In genomic region chr17:32136856-32137255, GRCh38 we compare ENCODE assay signal across 2 cellular contexts.
TF ChIP-seq lines count a peak whose summit lies in the region.

No MANE protein-coding gene starts in this region.

TF ChIP-seq in IMR-90, 13 proteins besides CTCF, POLR2A, EP300 and RAD21:
- TF ChIP-seq MAZ (IDR thresholded peaks at IDR 0.05; ENCODE audit: borderline replicate concordance, low read depth, low read length): no peak
- no peak for TF ChIP-seq NFE2L2 (IDR thresholded peaks at IDR 0.05; ENCODE audit: low read depth, low read length)
- no peak for TF ChIP-seq RFX5 (IDR thresholded peaks at IDR 0.05; ENCODE audit: low read depth, low read length)
- TF ChIP-seq MXI1 (IDR thresholded peaks at IDR 0.05; ENCODE audit: borderline replicate concordance, low read depth, low read length): no peak
- no peak for TF ChIP-seq SMC3 (IDR thresholded peaks at IDR 0.05; ENCODE audit: low read depth, low read length)
- no peak for TF ChIP-seq ELK1 (IDR thresholded peaks at IDR 0.05; ENCODE audit: borderline replicate concordance, low read depth, low read length)
- no peak for TF ChIP-seq USF2 (IDR thresholded peaks at IDR 0.05; ENCODE audit: low read depth, low read length)
- TF ChIP-seq MAFK (IDR thresholded peaks at IDR 0.05; ENCODE audit: low read depth, low read length): no peak
- TF ChIP-seq FOS (IDR thresholded peaks at IDR 0.05; ENCODE audit: low read depth, low read length): no peak
- no peak for TF ChIP-seq CEBPB (IDR thresholded peaks at IDR 0.05; ENCODE audit: low read depth, low read length)
- no peak for TF ChIP-seq BHLHE40 (IDR thresholded peaks at IDR 0.05; ENCODE audit: low read depth, low read length)
- no peak for TF ChIP-seq RCOR1 (IDR thresholded peaks at IDR 0.05; ENCODE audit: insufficient replicate concordance, low read length)
- no peak for TF ChIP-seq CHD1 (IDR thresholded peaks at IDR 0.05; ENCODE audit: low read depth, low read length)

TF ChIP-seq in SK-N-SH, 30 proteins besides CTCF, POLR2A, EP300 and RAD21:
- TF ChIP-seq ZBTB33 (IDR thresholded peaks at IDR 0.05; ENCODE audit: borderline replicate concordance, low read depth) (no peak), RCOR1 (IDR thresholded peaks at IDR 0.05; ENCODE audit: low read length) (no peak), EZH2phosphoT487 (IDR thresholded peaks at IDR 0.05; ENCODE audit: borderline replicate concordance, low read depth) (no peak), TEAD4 (IDR thresholded peaks at IDR 0.05; ENCODE audit: borderline replicate concordance, insufficient read depth) (no peak), RXRA (IDR thresholded peaks at IDR 0.05; ENCODE audit: borderline replicate concordance, low read depth) (no peak), GABPA (IDR thresholded peaks at IDR 0.05; ENCODE audit: low read depth) (no peak), REST (IDR thresholded peaks at IDR 0.05; ENCODE audit: low read depth, low read length) (no peak), NFIC (IDR thresholded peaks at IDR 0.05; ENCODE audit: borderline replicate concordance) (no peak), POLR2AphosphoS5 (IDR thresholded peaks at IDR 0.05; ENCODE audit: low read depth, low read length) (no peak), JUND (IDR thresholded peaks at IDR 0.05) (no peak), USF1 (IDR thresholded peaks at IDR 0.05; ENCODE audit: borderline replicate concordance, low read depth) (no peak), PBX3 (IDR thresholded peaks at IDR 0.05) (no peak), RFX5 (IDR thresholded peaks at IDR 0.05; ENCODE audit: low read length) (no peak), IRF3 (IDR thresholded peaks at IDR 0.05; ENCODE audit: low read depth, low read length) (no peak), TCF12 (IDR thresholded peaks at IDR 0.05) (no peak), MEF2A (IDR thresholded peaks at IDR 0.05; ENCODE audit: borderline replicate concordance, low read depth) (no peak), MAX (IDR thresholded peaks at IDR 0.05; ENCODE audit: low read depth) (no peak), FOXJ3 (CRISPR knock-in tag; IDR thresholded peaks at IDR 0.05) (no peak), ELF1 (IDR thresholded peaks at IDR 0.05) (no peak), SIN3A (IDR thresholded peaks at IDR 0.05; ENCODE audit: borderline replicate concordance, low read depth, low read length) (no peak)
